ENCODE assay signal across 10 cellular contexts in the genomic region with DNA sequence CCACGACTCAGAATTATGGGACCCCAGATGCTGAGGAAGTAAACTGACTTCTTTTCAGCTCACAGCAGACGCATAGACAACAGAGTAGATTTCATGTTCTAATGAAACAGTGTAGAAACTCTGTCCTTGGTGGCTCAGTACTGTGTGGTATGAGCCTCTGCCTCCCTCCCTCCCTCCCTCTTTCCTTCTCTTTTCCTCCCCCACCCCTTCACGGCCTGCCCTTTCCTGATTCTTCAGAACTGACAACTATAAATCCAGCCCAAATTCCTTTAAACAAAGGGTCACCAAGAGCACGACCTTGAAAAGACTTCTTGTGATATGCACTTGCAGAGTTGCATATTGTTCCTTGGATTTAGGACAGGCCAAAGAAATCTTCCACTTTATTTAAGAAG.
DNase-seq lines count a peak whose midpoint lies in the region; ATAC-seq and TF ChIP-seq lines count a peak whose summit lies in the region.
"Had no signal": no experiment of that assay in that cellular context is flagged by ENCODE, and none has a peak within 500 bp of the region (broad histone marks: within the 10 kb centered on the region; RNA-seq: fewer than 3 reads in every experiment).

No MANE protein-coding gene starts in this region.

- H3K4me3 ChIP-seq in iPS-18a (ENCODE audit: low read length) = peak overlapping the region; percentile 2
- H3K4me3 ChIP-seq in skeletal muscle tissue (ENCODE audit: low read length in 3 of 3) = peak overlapping the region in 1 of 3 donors; percentile 34

- ATAC-seq in GM19463 (IDR thresholded peaks at IDR 0.05; ENCODE audit: unreplicated experiment) (peak; percentile 7), T-helper 17 cell (peak; percentile 23)
- ATAC-seq in activated CD4-positive, CD25-positive, alpha-beta regulatory T cell treated with anti-CD3 and anti-CD28 coated beads, Interleukin-2, amount 50 U/mL, for 24 hours = no peak

- H3K27ac ChIP-seq in iPS-18a (ENCODE audit: low read length) (peak overlapping the region; percentile 53), skeletal muscle tissue (ENCODE audit: low read depth, low read length) (peak overlapping the region; percentile 70)
- H3K27ac ChIP-seq: foreskin keratinocyte had no signal

- peaks cover 5% of the 10 kb centered on the region for H3K36me3 Mint-ChIP-seq in T-helper 17 cell (ENCODE audit: low read depth)

- H3K9me3 ChIP-seq in T-helper 17 cell (ENCODE audit: control insufficient read depth, low read length, poor library complexity, severe bottlenecking) (no peaks in the 10 kb centered on the region), iPS-18a (ENCODE audit: control insufficient read depth, low read depth, low read length) (no peaks in the 10 kb centered on the region), skeletal muscle tissue (ENCODE audit: control insufficient read depth in 3 of 3, low read length in 3 of 3) (no peaks in the 10 kb centered on the region)

- H3K36me3 ChIP-seq in iPS-18a (ENCODE audit: control insufficient read depth, low read depth, low read length) (no peaks in the 10 kb centered on the region), skeletal muscle tissue (ENCODE audit: control insufficient read depth in 3 of 3, insufficient read depth in 3 of 3, low read length in 3 of 3) (no peaks in the 10 kb centered on the region)

- no peaks in the 10 kb centered on the region for H3K27me3 ChIP-seq in iPS-18a (ENCODE audit: control insufficient read depth, insufficient read depth, low read length)
- H3K27me3 ChIP-seq in skeletal muscle tissue (ENCODE audit: control insufficient read depth in 3 of 3, insufficient read depth in 3 of 3, low read length in 3 of 3) = no peaks in the 10 kb centered on the region
- H3K27me3 ChIP-seq: foreskin keratinocyte had no signal

- CTCF ChIA-PET in HEK293T (lab: Yijun Ruan, JAX) = no interaction called here

- H3K4me3 Mint-ChIP-seq in T-helper 17 cell = peak overlapping the region; percentile 86

- no peaks in the 10 kb centered on the region for H3K27me3 Mint-ChIP-seq in T-helper 17 cell

- peaks cover 45% of the 10 kb centered on the region for H3K4me1 ChIP-seq in iPS-18a (ENCODE audit: control insufficient read depth, low read depth, low read length)
- peaks cover 10 to 25% (median 22%) of the 10 kb centered on the region in 3 donors for H3K4me1 ChIP-seq in skeletal muscle tissue (ENCODE audit: control insufficient read depth in 3 of 3, insufficient read depth in 3 of 3, low read length in 3 of 3)

- POLR2A ChIA-PET in HEK293T (lab: Yijun Ruan, JAX) = no interaction called here

- DNase-seq in T-helper 17 cell (no peak), HEK293T (ENCODE audit: extremely low spot score) (no peak), mucosa of gallbladder (ENCODE audit: low spot score) (no peak), NCI-H2107 treated with DMSO at 0.1 percent for 48 hours (lab: John Stamatoyannopoulos, UW; ENCODE audit: unreplicated experiment) (no peak)
- DNase-seq: foreskin keratinocyte, NCI-H510A had no signal

- H3K9ac ChIP-seq in iPS-18a (ENCODE audit: low read length) = peak overlapping the region; percentile 64
- no peak overlapping the region for H3K9ac ChIP-seq in skeletal muscle tissue (ENCODE audit: low read depth in 1 of 3, low read length in 3 of 3)

- H3K27ac Mint-ChIP-seq in T-helper 17 cell = peak overlapping the region; percentile 90

- H3K4me1 Mint-ChIP-seq in T-helper 17 cell = peaks cover 45% of the 10 kb centered on the region

TF ChIP-seq in HEK293T, 16 proteins besides CTCF, POLR2A, EP300 and RAD21:
- TF ChIP-seq HDGF (IDR thresholded peaks at IDR 0.05; ENCODE audit: borderline replicate concordance) = no peak
- TF ChIP-seq TARDBP (IDR thresholded peaks at IDR 0.05) = no peak
- TF ChIP-seq FOXA1 (IDR thresholded peaks at IDR 0.05) = no peak
- TF ChIP-seq NFRKB (IDR thresholded peaks at IDR 0.05) = no peak
- no peak for TF ChIP-seq ARNT (IDR thresholded peaks at IDR 0.05)
- no peak for TF ChIP-seq ZNF384 (IDR thresholded peaks at IDR 0.05)
- TF ChIP-seq, protein P1, sequence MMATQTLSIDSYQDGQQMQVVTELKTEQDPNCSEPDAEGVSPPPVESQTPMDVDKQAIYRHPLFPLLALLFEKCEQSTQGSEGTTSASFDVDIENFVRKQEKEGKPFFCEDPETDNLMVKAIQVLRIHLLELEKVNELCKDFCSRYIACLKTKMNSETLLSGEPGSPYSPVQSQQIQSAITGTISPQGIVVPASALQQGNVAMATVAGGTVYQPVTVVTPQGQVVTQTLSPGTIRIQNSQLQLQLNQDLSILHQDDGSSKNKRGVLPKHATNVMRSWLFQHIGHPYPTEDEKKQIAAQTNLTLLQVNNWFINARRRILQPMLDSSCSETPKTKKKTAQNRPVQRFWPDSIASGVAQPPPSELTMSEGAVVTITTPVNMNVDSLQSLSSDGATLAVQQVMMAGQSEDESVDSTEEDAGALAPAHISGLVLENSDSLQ (IDR thresholded peaks at IDR 0.05) = no peak
- no peak for TF ChIP-seq L3MBTL2 (conservative IDR thresholded peaks at IDR 0.05)
- no peak for TF ChIP-seq FOXM1 (IDR thresholded peaks at IDR 0.05; ENCODE audit: borderline replicate concordance)
- no peak for TF ChIP-seq SUZ12 (IDR thresholded peaks at IDR 0.05)
- no peak for TF ChIP-seq FOXK2 (IDR thresholded peaks at IDR 0.05)
- TF ChIP-seq CTBP1 (IDR thresholded peaks at IDR 0.05; ENCODE audit: borderline replicate concordance) = no peak
- TF ChIP-seq LEF1 (IDR thresholded peaks at IDR 0.05; ENCODE audit: borderline replicate concordance) = no peak
- no peak for TF ChIP-seq SP1 (IDR thresholded peaks at IDR 0.05)
- no peak for TF ChIP-seq ELF4 (IDR thresholded peaks at IDR 0.05)
- TF ChIP-seq BHLHE40 (IDR thresholded peaks at IDR 0.05; ENCODE audit: borderline replicate concordance) = no peak
TF ChIP-seq in HEK293T: peak in this region for 0.

Comparison
In these comparisons a context has a peak if more than half of its experiments do, and no peak if none do; other contexts are left out.
1. ATAC-seq: peak in GM19463 (single experiment) and T-helper 17 cell (single experiment); none in activated CD4-positive, CD25-positive, alpha-beta regulatory T cell treated with anti-CD3 and anti-CD28 coated beads, Interleukin-2, amount 50 U/mL, for 24 hours (0 of 2).